In genomic region chr3:110667216-110667615, GRCh38 we compare ENCODE assay signal across 17 cellular contexts.
DNase-seq lines count a peak whose midpoint lies in the region; ATAC-seq, FAIRE-seq and TF ChIP-seq lines count a peak whose summit lies in the region.
"Had no signal": no experiment of that assay in that cellular context is flagged by ENCODE, and none has a peak within 500 bp of the region (broad histone marks: within the 10 kb centered on the region; RNA-seq: fewer than 3 reads in every experiment).

No MANE protein-coding gene starts in this region.

- TF ChIP-seq POLR2A in HCT116 (IDR thresholded peaks at IDR 0.05; ENCODE audit: borderline replicate concordance, extremely low read depth, insufficient read depth, insufficient read length) (no peak), endothelial cell of umbilical vein (IDR thresholded peaks at IDR 0.05; ENCODE audit: low read depth, low read length) (no peak), testis (IDR thresholded peaks at IDR 0.05) (no peak), GM12891 (IDR thresholded peaks at IDR 0.05; ENCODE audit: low read depth, low read length) (no peak)

- H3K4me2 ChIP-seq in HCT116 (ENCODE audit: low read length) (no peak overlapping the region), endothelial cell of umbilical vein (ENCODE audit: insufficient read depth, low read length) (no peak overlapping the region)

- dilution Hi-C loops in endothelial cell of umbilical vein (cut with MboI; ENCODE audit: extremely low pct_ligation_motif_present, low sequenced_read_pairs): no loop called here

- no peak for DNase-seq in HCT116 (ENCODE audit: low read depth, low spot score)
- DNase-seq in RPMI7951 (ENCODE audit: low read depth): peak; percentile 9
- peak; percentile 6 for DNase-seq in endothelial cell of umbilical vein (ENCODE audit: low read depth, low spot score)
- peak; percentile 51 for DNase-seq in testis
- no peak for DNase-seq in GM12891 (ENCODE audit: insufficient read length, low spot score)
- DNase-seq in DMS53 treated with DMSO at 0.1 percent for 48 hours (lab: John Stamatoyannopoulos, UW; ENCODE audit: unreplicated experiment): no peak
- no peak for DNase-seq in HUDEP-2 (lab: John Stamatoyannopoulos, UW; ENCODE audit: unreplicated experiment in 76 of 76)
- DNase-seq: C1 segment of cervical spinal cord; CD4-positive, alpha-beta T cell; DMS153; DND-41; GDM1; KBM-7 had no signal

- no peak for TF ChIP-seq RAD21 in HCT116 (IDR thresholded peaks at IDR 0.05; ENCODE audit: low read depth)

- POLR2A ChIA-PET in HCT116 (lab: Charles Lee): no interaction called here
- POLR2A ChIA-PET in endothelial cell of umbilical vein (lab: Charles Lee): no interaction called here

- H3K27ac ChIP-seq in HCT116 (ENCODE audit: low read depth, low read length): peak overlapping the region; percentile 6
- no peak overlapping the region for H3K27ac ChIP-seq in endothelial cell of umbilical vein (ENCODE audit: insufficient read depth, low read depth, low read length)
- no peak overlapping the region for H3K27ac ChIP-seq in testis

- H2AFZ ChIP-seq in HCT116 (ENCODE audit: low read depth, low read length, poor library complexity, severe bottlenecking) (no peak overlapping the region), endothelial cell of umbilical vein (ENCODE audit: low read depth, low read length) (no peak overlapping the region)

- H3K4me1 ChIP-seq in HCT116 (ENCODE audit: control insufficient read depth in 1 of 2, insufficient read depth in 2 of 2, low read length in 2 of 2) (peaks cover 3 to 12% of the 10 kb centered on the region in 2 experiments; a peak in 2 of 4 replicates), endothelial cell of umbilical vein (ENCODE audit: control insufficient read depth, extremely low read depth, insufficient read depth, low read length) (peaks cover 10% of the 10 kb centered on the region), testis (no peaks in the 10 kb centered on the region)

- H3K79me2 ChIP-seq in HCT116 (ENCODE audit: insufficient read depth, low read length) (no peaks in the 10 kb centered on the region), endothelial cell of umbilical vein (ENCODE audit: control insufficient read depth, insufficient read depth, low read length) (no peaks in the 10 kb centered on the region)

- RAD21 ChIA-PET in HCT116 (lab: Charles Lee; ENCODE audit: low non-redundant PET in 1 of 2, low total read pairs in 2 of 2, uncharacterized antibody in 2 of 2, unreplicated experiment in 2 of 2): no interaction called here

- H3K9ac ChIP-seq in HCT116 (ENCODE audit: low read length): no peak overlapping the region
- H3K9ac ChIP-seq in endothelial cell of umbilical vein (replicated peaks; ENCODE audit: extremely low read depth, insufficient read depth, low read length): no peak overlapping the region

- no peaks in the 10 kb centered on the region for H4K20me1 ChIP-seq in HCT116 (ENCODE audit: insufficient read depth)
- H4K20me1 ChIP-seq in endothelial cell of umbilical vein (replicated peaks; ENCODE audit: control insufficient read depth, extremely low read depth, insufficient read depth, low read length): no peaks in the 10 kb centered on the region

- no TSS peak for BruUV-seq in HCT116 (replicated peaks; lab: Mats Ljungman, UMichigan)
- BruUV-seq in endothelial cell of umbilical vein (replicated peaks; lab: Mats Ljungman, UMichigan): no TSS peak

- H3K36me3 ChIP-seq in HCT116 (ENCODE audit: control insufficient read depth in 1 of 2, insufficient read depth in 2 of 2, low read length in 2 of 2): no peaks in the 10 kb centered on the region
- H3K36me3 ChIP-seq in endothelial cell of umbilical vein (ENCODE audit: control insufficient read depth in 2 of 2, extremely low read depth in 1 of 2, insufficient read depth in 2 of 2, low read length in 2 of 2): no peaks in the 10 kb centered on the region
- no peaks in the 10 kb centered on the region for H3K36me3 ChIP-seq in testis (ENCODE audit: low read depth, missing control alignments)

- no peaks in the 10 kb centered on the region for H3K9me2 ChIP-seq in HCT116 (ENCODE audit: insufficient read depth)

- CTCF ChIA-PET in HCT116 (lab: Charles Lee): no interaction called here
- CTCF ChIA-PET in endothelial cell of umbilical vein (lab: Charles Lee): interaction anchor here (1.1 to 1.5 kb wide), 2 partner anchors 11 kb away, joined by 3 read pairs; no protein-coding TSS in a partner anchor

- FAIRE-seq in endothelial cell of umbilical vein (lab: Jason Lieb, UNC) (no peak), GM12891 (lab: Jason Lieb, UNC) (no peak)
- FAIRE-seq: D721Med, GM19239, H54 had no signal

- H3K9me1 ChIP-seq in endothelial cell of umbilical vein (replicated peaks; ENCODE audit: control insufficient read depth, extremely low read depth, insufficient read depth, low read length): no peaks in the 10 kb centered on the region

- intact Hi-C loops in HCT116 (cut with micrococcal nuclease): no loop called here
- intact Hi-C loops in endothelial cell of umbilical vein (cut with micrococcal nuclease): no loop called here
- intact Hi-C loops in testis (cut with DNase I; ENCODE audit: low total_unique reads): no loop called here

- H3K27me3 ChIP-seq in HCT116 (ENCODE audit: insufficient read depth, low read length) (no peaks in the 10 kb centered on the region), endothelial cell of umbilical vein (ENCODE audit: control insufficient read depth in 2 of 2, insufficient read depth in 2 of 2, low read length in 2 of 2) (no peaks in the 10 kb centered on the region), testis (no peaks in the 10 kb centered on the region)

- H3K4me3 ChIP-seq in HCT116 (replicated peaks in 1 of 2; ENCODE audit: low read depth in 1 of 2, low read length in 2 of 2): no peak overlapping the region
- H3K4me3 ChIP-seq in endothelial cell of umbilical vein (replicated peaks in 1 of 3; ENCODE audit: insufficient read depth in 1 of 3, low read depth in 1 of 3, low read length in 3 of 3): no peak overlapping the region
- H3K4me3 ChIP-seq in testis: no peak overlapping the region

- H3K9me3 ChIP-seq in HCT116 (ENCODE audit: control insufficient read depth in 1 of 2, insufficient read depth in 1 of 2, low read depth in 1 of 2, low read length in 2 of 2): peaks cover 7 to 11% of the 10 kb centered on the region in 2 experiments; a peak in 1 of 4 replicates
- no peaks in the 10 kb centered on the region for H3K9me3 ChIP-seq in endothelial cell of umbilical vein (replicated peaks; ENCODE audit: control insufficient read depth, insufficient read depth, low read length)
- no peaks in the 10 kb centered on the region for H3K9me3 ChIP-seq in testis

- no peak for TF ChIP-seq CTCF in HCT116 (IDR thresholded peaks at IDR 0.05 in 2 of 3, conservative IDR thresholded peaks at IDR 0.05 in 1 of 3; ENCODE audit: borderline replicate concordance in 1 of 3, insufficient read depth in 1 of 3, low read depth in 2 of 3, low read length in 2 of 3)
- TF ChIP-seq CTCF in endothelial cell of umbilical vein (IDR thresholded peaks at IDR 0.05; ENCODE audit: extremely low read depth in 1 of 2, insufficient read depth in 1 of 2, low read depth in 1 of 2, low read length in 2 of 2): no peak
- TF ChIP-seq CTCF in testis (IDR thresholded peaks at IDR 0.05): no peak

- 84 to 93% methylated on average over 2 of the region's 2 CpGs for WGBS in testis, 2 donors

- no peak; the same call in 1 of the 2 replicates for ATAC-seq in HCT116
- ATAC-seq in HG02571 (IDR thresholded peaks at IDR 0.05; ENCODE audit: unreplicated experiment): no peak

TF ChIP-seq in HCT116, 20 proteins besides CTCF, POLR2A, EP300 and RAD21:
- no peak for TF ChIP-seq MAX (IDR thresholded peaks at IDR 0.05)
- peak; percentile 30; the same call in 1 of the 2 replicates for TF ChIP-seq SP1 (IDR thresholded peaks at IDR 0.05; ENCODE audit: low read depth)

TF ChIP-seq in endothelial cell of umbilical vein, 7 proteins besides CTCF, POLR2A, EP300 and RAD21:
- TF ChIP-seq POLR2AphosphoS5 (IDR thresholded peaks at IDR 0.05; ENCODE audit: insufficient read depth, low read depth, low read length): no peak

TF ChIP-seq in GM12891, 5 proteins besides CTCF, POLR2A, EP300 and RAD21:
- TF ChIP-seq POLR2AphosphoS5 (IDR thresholded peaks at IDR 0.05; ENCODE audit: low read depth, low read length): no peak
- TF ChIP-seq POU2F2 (IDR thresholded peaks at IDR 0.05; ENCODE audit: low read depth, low read length): no peak
- TF ChIP-seq TAF1 (IDR thresholded peaks at IDR 0.05; ENCODE audit: low read depth, low read length): no peak
- no peak for TF ChIP-seq SPI1 (IDR thresholded peaks at IDR 0.05; ENCODE audit: low read depth, low read length)
- no peak for TF ChIP-seq PAX5 (IDR thresholded peaks at IDR 0.05; ENCODE audit: insufficient read depth, low read length, severe bottlenecking)

Comparison
In these comparisons a context has a peak if more than half of its experiments do, and no peak if none do; other contexts are left out.
1. DNase-seq: peak in RPMI7951 (single experiment), endothelial cell of umbilical vein (single experiment) and testis (single experiment); none in HCT116 (single experiment), GM12891 (single experiment), DMS53 treated with DMSO at 0.1 percent for 48 hours (single experiment) and HUDEP-2 (0 of 76).